7 cellular contexts compared by ENCODE assay signal in the genomic region with DNA sequence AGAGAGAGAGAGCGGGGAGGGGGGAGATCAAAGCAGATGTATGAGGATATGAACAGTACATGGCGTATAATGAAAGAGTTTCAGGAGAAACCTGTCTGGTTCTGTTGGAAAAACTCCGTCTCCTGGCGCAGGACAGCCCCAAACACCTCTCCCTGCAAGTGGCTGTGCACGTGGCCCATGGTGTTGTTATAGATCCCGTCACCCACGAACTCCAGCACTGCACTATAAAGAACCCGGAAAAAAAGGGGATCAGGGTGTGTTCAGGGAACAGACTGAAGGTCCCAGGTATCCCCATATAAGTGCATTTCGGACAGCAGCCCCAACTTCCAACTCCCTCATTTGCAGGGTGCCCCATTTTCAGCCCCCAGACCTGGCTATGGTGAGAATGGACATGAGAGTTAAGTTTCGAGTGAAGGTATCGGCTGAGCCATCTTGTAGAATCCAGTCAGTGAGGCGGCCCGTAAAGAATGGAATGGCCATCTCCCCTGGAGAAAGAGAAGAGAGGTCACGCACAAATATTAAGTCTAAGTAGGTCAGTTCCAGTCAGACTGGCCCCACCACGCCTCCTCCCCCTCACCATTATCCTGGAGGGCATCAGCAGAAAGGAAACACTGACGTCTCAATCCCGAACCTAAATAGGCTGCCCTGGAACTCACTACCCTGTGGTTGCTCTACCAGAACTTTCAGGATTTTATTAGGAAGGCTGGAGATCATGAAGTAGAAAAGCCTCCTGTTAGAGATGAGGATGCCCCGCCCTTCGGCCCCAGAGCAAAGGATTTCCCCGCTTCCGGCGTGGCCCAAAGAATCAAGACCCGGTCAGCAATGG. TPM values are rescaled to one million over a fixed set of nuclear protein-coding genes. Genes with fewer than 3 reads are reported as not detected.
DNase-seq lines count a peak whose midpoint lies in the region; ATAC-seq and TF ChIP-seq lines count a peak whose summit lies in the region.

No MANE protein-coding gene starts in this region.

- H3K4me2 ChIP-seq in GM23248 (ENCODE audit: unreplicated experiment), result peak overlapping the region; percentile 89

- H3K9me2 ChIP-seq in GM23248 (ENCODE audit: insufficient read depth), result no peaks in the 10 kb centered on the region

- H3K27me3 ChIP-seq in GM23248 (replicated peaks; ENCODE audit: insufficient read depth), result no peaks in the 10 kb centered on the region

- POLR2A ChIA-PET in activated B cell treated with CpG ODN at 0.5 μM for 24 hours (lab: Charles Lee), result interaction anchor here (0.5 to 12.3 kb wide), 25 partner anchors 10 to 660 kb away, joined by 3 to 904 read pairs (median 12); a partner anchor contains a TSS

- ATAC-seq in activated B cell treated with CpG ODN at 0.5 μM for 24 hours (ENCODE audit: low read depth) (no peak), GM21786 (IDR thresholded peaks at IDR 0.05; ENCODE audit: unreplicated experiment) (no peak), GM19023 (IDR thresholded peaks at IDR 0.05; ENCODE audit: unreplicated experiment) (no peak)

- peak overlapping the region; percentile 80 for H3K9ac ChIP-seq in GM23248

- H3K9me3 Mint-ChIP-seq in activated B cell treated with CpG ODN at 0.5 μM for 24 hours (no peaks in the 10 kb centered on the region), osteocyte (ENCODE audit: unreplicated experiment) (no peaks in the 10 kb centered on the region)

- H2AFZ ChIP-seq in GM23248, result peak overlapping the region; percentile 97

- peaks cover 18% of the 10 kb centered on the region; the same call in 1 of the 2 replicates for H3K79me2 ChIP-seq in GM23248 (ENCODE audit: insufficient read depth)

- H3K27ac ChIP-seq in GM23248, result peak overlapping the region; percentile 89

- 50 to 53% methylated on average over 23 of the region's 23 CpGs for WGBS in GM23248 (ENCODE audit: low coverage in 1 of 2, low lambda C conversion rate in 2 of 2, missing lambda C conversion rate in 2 of 2), 2 experiments

- H3K4me3 ChIP-seq in GM23248, result peak overlapping the region; percentile 97
- peak overlapping the region; percentile 85 for H3K4me3 ChIP-seq in fibroblast of mammary gland (ENCODE audit: control insufficient read depth, low read depth, low read length)

- H3K4me1 ChIP-seq in GM23248 (ENCODE audit: insufficient read depth), result peaks cover 5% of the 10 kb centered on the region; the same call in 1 of the 2 replicates

- no peaks in the 10 kb centered on the region for H4K20me1 ChIP-seq in GM23248 (ENCODE audit: insufficient read depth)

- H3K4me3 Mint-ChIP-seq in activated B cell treated with CpG ODN at 0.5 μM for 24 hours, result peak overlapping the region; percentile 99
- H3K4me3 Mint-ChIP-seq in osteocyte (ENCODE audit: unreplicated experiment), result peak overlapping the region; percentile 92

- no peaks in the 10 kb centered on the region for H3K9me3 ChIP-seq in GM23248 (ENCODE audit: low read depth)

- DNase-seq in GM23248 (peak; percentile 59), activated B cell treated with CpG ODN at 0.5 μM for 24 hours (no peak), fibroblast of mammary gland (ENCODE audit: low read depth) (no peak), osteocyte (ENCODE audit: extremely low spot score, unreplicated experiment) (no peak), iPS-NIHi7 (ENCODE audit: extremely low spot score) (no peak)

- H3K27ac Mint-ChIP-seq in activated B cell treated with CpG ODN at 0.5 μM for 24 hours (peak overlapping the region; percentile 92), osteocyte (ENCODE audit: unreplicated experiment) (peak overlapping the region; percentile 100)

- no peak for TF ChIP-seq CTCF in activated B cell treated with CpG ODN at 0.5 μM for 24 hours (IDR thresholded peaks at IDR 0.05)
- no peak for TF ChIP-seq CTCF in fibroblast of mammary gland (conservative IDR thresholded peaks at IDR 0.05; ENCODE audit: control insufficient read depth, insufficient read depth, low read depth, low read length)
- no peak for TF ChIP-seq CTCF in osteocyte (IDR thresholded peaks at IDR 0.05)

- H3K36me3 ChIP-seq in GM23248 (ENCODE audit: low read depth), result peaks cover 8% of the 10 kb centered on the region; the same call in 1 of the 2 replicates

- in situ Hi-C loops in GM23248 (cut with MboI), result no loop called here

- H3K36me3 Mint-ChIP-seq in activated B cell treated with CpG ODN at 0.5 μM for 24 hours (ENCODE audit: low read depth) (peaks cover 93% of the 10 kb centered on the region), osteocyte (ENCODE audit: unreplicated experiment) (peaks cover 36% of the 10 kb centered on the region)

- H3K27me3 Mint-ChIP-seq in activated B cell treated with CpG ODN at 0.5 μM for 24 hours (no peaks in the 10 kb centered on the region), osteocyte (ENCODE audit: unreplicated experiment) (no peaks in the 10 kb centered on the region)

- peaks cover 16% of the 10 kb centered on the region for H3F3A ChIP-seq in GM23248 (ENCODE audit: insufficient read depth)

- CTCF ChIA-PET in activated B cell treated with CpG ODN at 0.5 μM for 24 hours (lab: Charles Lee), result interaction anchor here (1.2 to 5.6 kb wide), 8 partner anchors 11 to 419 kb away, joined by 3 to 218 read pairs (median 6); a partner anchor contains a TSS

- intact Hi-C loops in activated B cell treated with CpG ODN at 0.5 μM for 24 hours (cut with micrococcal nuclease), result no loop called here

- peaks cover 78% of the 10 kb centered on the region for H3K4me1 Mint-ChIP-seq in activated B cell treated with CpG ODN at 0.5 μM for 24 hours
- H3K4me1 Mint-ChIP-seq in osteocyte (ENCODE audit: unreplicated experiment), result peaks cover 32% of the 10 kb centered on the region

RNA-seq across cellular contexts. Expression of a gene that starts 1.3 kb away (rescaled TPM):
- 27.5 and 30.7 TPM in 2 replicates for total RNA-seq in GM23248 (2014; rRNA removed; shearing (Covaris generic))
- polyA plus RNA-seq in GM23248 (2016; fragmentation: Nextera tagmentation; extraction: Ambion mirVana), result 29.8 and 30.7 TPM in 2 replicates
- total RNA-seq in activated B cell treated with CpG ODN at 0.5 μM for 24 hours, result 148 and 151 TPM in 2 replicates
- total RNA-seq in osteocyte, result 33.2 and 34.5 TPM in 2 replicates

RNA-seq across cellular contexts. Expression of a gene that starts 1.8 kb away (rescaled TPM):
- 3.4 and 5.1 TPM in 2 replicates for total RNA-seq in GM23248 (2014; rRNA removed; shearing (Covaris generic))
- 11.2 and 12.3 TPM in 2 replicates for polyA plus RNA-seq in GM23248 (2016; fragmentation: Nextera tagmentation; extraction: Ambion mirVana)
- total RNA-seq in activated B cell treated with CpG ODN at 0.5 μM for 24 hours (198 and 223 TPM in 2 replicates), osteocyte (20.8 and 26.2 TPM in 2 replicates)

RNA-seq across cellular contexts. Expression of a gene that starts 8.4 kb away (rescaled TPM):
- total RNA-seq in GM23248 (2014; rRNA removed; shearing (Covaris generic)), result 21.6 and 27.2 TPM in 2 replicates
- 33.5 and 36.0 TPM in 2 replicates for polyA plus RNA-seq in GM23248 (2016; fragmentation: Nextera tagmentation; extraction: Ambion mirVana)
- total RNA-seq in activated B cell treated with CpG ODN at 0.5 μM for 24 hours (182 and 194 TPM in 2 replicates), osteocyte (66.1 and 68.8 TPM in 2 replicates)

RNA-seq across cellular contexts. Expression of a gene that starts 13.7 kb away (rescaled TPM):
- 2.2 and 5.4 TPM in 2 replicates for total RNA-seq in GM23248 (2014; rRNA removed; shearing (Covaris generic))
- polyA plus RNA-seq in GM23248 (2016; fragmentation: Nextera tagmentation; extraction: Ambion mirVana), result 4.6 and 5.1 TPM in 2 replicates
- total RNA-seq in activated B cell treated with CpG ODN at 0.5 μM for 24 hours (141 and 172 TPM in 2 replicates), osteocyte (50.1 and 51.9 TPM in 2 replicates)

RNA-seq across cellular contexts. Expression of a gene that starts 35.4 kb away (rescaled TPM):
- total RNA-seq in GM23248 (2014; rRNA removed; shearing (Covaris generic)), result not detected in 2 replicates
- not detected in 2 replicates for polyA plus RNA-seq in GM23248 (2016; fragmentation: Nextera tagmentation; extraction: Ambion mirVana)
- total RNA-seq in activated B cell treated with CpG ODN at 0.5 μM for 24 hours (95.6 and 101 TPM in 2 replicates), osteocyte (0.24 and 0.57 TPM in 2 replicates)
